1 cellular context compared by ENCODE assay signal in the genomic region with DNA sequence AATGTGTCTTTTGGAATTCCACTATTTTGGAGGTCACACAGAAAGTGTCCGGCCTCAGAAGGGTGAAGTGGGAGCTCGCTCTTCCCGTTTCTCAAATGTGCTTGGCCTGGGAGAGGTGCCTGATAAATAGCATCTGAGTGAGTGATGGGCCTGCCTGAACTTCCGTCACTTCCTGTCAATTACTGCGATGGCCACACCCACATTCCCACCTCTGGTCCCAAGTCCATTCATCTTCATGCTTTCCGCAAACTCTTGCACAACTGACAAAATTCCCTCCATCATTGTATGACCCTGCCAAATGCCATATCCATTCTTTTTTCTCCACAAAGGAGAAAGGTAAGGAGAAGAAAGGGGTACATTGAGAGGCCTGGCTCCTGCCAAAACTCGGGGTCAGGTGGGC.
TF ChIP-seq lines count a peak whose summit lies in the region.

No MANE protein-coding gene starts in this region.

TF ChIP-seq in GM23338, 12 proteins besides CTCF, POLR2A, EP300 and RAD21 (continued from another document):
- TF ChIP-seq, protein P1, sequence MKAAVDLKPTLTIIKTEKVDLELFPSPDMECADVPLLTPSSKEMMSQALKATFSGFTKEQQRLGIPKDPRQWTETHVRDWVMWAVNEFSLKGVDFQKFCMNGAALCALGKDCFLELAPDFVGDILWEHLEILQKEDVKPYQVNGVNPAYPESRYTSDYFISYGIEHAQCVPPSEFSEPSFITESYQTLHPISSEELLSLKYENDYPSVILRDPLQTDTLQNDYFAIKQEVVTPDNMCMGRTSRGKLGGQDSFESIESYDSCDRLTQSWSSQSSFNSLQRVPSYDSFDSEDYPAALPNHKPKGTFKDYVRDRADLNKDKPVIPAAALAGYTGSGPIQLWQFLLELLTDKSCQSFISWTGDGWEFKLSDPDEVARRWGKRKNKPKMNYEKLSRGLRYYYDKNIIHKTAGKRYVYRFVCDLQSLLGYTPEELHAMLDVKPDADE (IDR thresholded peaks at IDR 0.05): no peak
